In the genomic region with DNA sequence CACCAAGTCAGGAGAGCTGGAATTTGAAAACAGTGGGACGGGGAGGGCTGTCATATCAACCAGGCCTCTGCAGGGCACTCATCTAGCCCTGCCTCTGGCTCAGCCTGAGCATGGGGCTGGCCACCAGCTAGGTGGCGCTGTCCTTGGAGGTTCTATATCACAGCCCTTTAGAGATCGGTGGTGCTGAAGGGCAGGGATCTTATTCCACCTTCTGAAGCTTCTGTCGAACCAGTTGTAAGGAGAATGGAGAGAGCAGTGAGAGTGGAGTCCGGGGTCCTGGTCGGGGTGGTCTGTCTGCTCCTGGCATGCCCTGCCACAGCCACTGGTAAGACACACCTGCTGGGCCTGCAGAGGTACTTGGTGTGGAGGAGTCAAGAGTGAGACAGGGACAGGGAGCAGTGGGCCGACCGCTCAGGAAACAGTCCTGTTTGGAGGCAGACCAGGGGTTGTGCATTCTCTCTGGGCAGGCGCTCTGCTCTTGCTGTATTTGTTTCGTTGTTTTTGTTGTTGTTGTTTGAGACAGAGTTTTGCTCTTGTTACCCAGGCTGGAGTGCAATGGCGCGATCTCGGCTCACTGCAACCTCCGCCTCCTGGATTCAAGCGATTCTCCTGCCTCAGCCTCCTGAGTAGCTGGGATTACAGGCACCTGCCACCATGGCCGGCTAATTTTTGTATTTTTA, we compare ENCODE assay signal across 8 cellular contexts. TPM values are rescaled to one million over a fixed set of nuclear protein-coding genes. Genes with fewer than 3 reads are reported as not detected.
DNase-seq lines count a peak whose midpoint lies in the region; ATAC-seq, FAIRE-seq and TF ChIP-seq lines count a peak whose summit lies in the region.

A gene with protein sequence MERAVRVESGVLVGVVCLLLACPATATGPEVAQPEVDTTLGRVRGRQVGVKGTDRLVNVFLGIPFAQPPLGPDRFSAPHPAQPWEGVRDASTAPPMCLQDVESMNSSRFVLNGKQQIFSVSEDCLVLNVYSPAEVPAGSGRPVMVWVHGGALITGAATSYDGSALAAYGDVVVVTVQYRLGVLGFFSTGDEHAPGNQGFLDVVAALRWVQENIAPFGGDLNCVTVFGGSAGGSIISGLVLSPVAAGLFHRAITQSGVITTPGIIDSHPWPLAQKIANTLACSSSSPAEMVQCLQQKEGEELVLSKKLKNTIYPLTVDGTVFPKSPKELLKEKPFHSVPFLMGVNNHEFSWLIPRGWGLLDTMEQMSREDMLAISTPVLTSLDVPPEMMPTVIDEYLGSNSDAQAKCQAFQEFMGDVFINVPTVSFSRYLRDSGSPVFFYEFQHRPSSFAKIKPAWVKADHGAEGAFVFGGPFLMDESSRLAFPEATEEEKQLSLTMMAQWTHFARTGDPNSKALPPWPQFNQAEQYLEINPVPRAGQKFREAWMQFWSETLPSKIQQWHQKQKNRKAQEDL (plus strand): TSS at position 202 of the 680 bp plus-strand sequence. CDS start 42 bp downstream, at position 244.

- 81 to 88% methylated on average over 10 to 11 of the region's 16 CpGs for WGBS in esophagus squamous epithelium, 2 donors
- WGBS in transverse colon (ENCODE audit: low coverage in 1 of 2), 2 donors, result 41% methylated on average over 16 of the region's 16 CpGs; no CpG with 5 or more reads in 1 of the 2 donors

- H3K36me3 ChIP-seq in esophagus squamous epithelium (no peaks in the 10 kb centered on the region), transverse colon (no peaks in the 10 kb centered on the region)

- FAIRE-seq in GM18507 (lab: Jason Lieb, UNC), result peak; percentile 92

- H3K27ac ChIP-seq in esophagus squamous epithelium (peak within 1 kb of the TSS; percentile 49 to 70 (median 62)), transverse colon (peak within 1 kb of the TSS; percentile 81 to 88 (median 82))

- TF ChIP-seq CTCF in esophagus squamous epithelium (IDR thresholded peaks at IDR 0.05) (peak; percentile 65 to 83 (median 70)), transverse colon (IDR thresholded peaks at IDR 0.05) (peak; percentile 58 to 93 (median 78))

- H3K4me3 ChIP-seq in esophagus squamous epithelium (no peak within 1 kb of the TSS), transverse colon (peak within 1 kb of the TSS in 3 of 4 donors; percentile 25 to 45 (median 33))

- H3K4me3 Mint-ChIP-seq in activated CD4-positive, alpha-beta memory T cell treated with anti-CD3 and anti-CD28 coated beads, Interleukin-2, amount 10 ng/mL, durations not matched to agents 7 days and 5 days, result peak within 1 kb of the TSS; percentile 71
- H3K4me3 Mint-ChIP-seq in natural killer cell treated with Interleukin-12 subunit alpha and Interleukin-12 subunit beta and Interleukin-15 and Interleukin-18, amount 100 ng/mL, for 72 hours, result no peak within 1 kb of the TSS

- TF ChIP-seq POLR2A in esophagus squamous epithelium (IDR thresholded peaks at IDR 0.05) (no peak), transverse colon (IDR thresholded peaks at IDR 0.05) (peak; percentile 71)

- H3K27me3 ChIP-seq in esophagus squamous epithelium, result peaks cover 0 to 21% (median 0%) of the 10 kb centered on the region in 4 donors
- H3K27me3 ChIP-seq in transverse colon, result no peaks in the 10 kb centered on the region

- H3K36me3 Mint-ChIP-seq in activated CD4-positive, alpha-beta memory T cell treated with anti-CD3 and anti-CD28 coated beads, Interleukin-2, amount 10 ng/mL, durations not matched to agents 7 days and 5 days (ENCODE audit: low read depth), result no peaks in the 10 kb centered on the region
- no peaks in the 10 kb centered on the region for H3K36me3 Mint-ChIP-seq in natural killer cell treated with Interleukin-12 subunit alpha and Interleukin-12 subunit beta and Interleukin-15 and Interleukin-18, amount 100 ng/mL, for 72 hours

- DNase-seq in AG08396 (ENCODE audit: low spot score), result peak; percentile 77
- no peak for DNase-seq in GM18507 (ENCODE audit: extremely low spot score, insufficient read length, low read depth)
- DNase-seq in NCI-H748 treated with DMSO at 0.1 percent for 48 hours (lab: John Stamatoyannopoulos, UW), result peak; percentile 24
- DNase-seq in activated CD4-positive, alpha-beta memory T cell treated with anti-CD3 and anti-CD28 coated beads, Interleukin-2, amount 10 ng/mL, durations not matched to agents 7 days and 5 days, result peak; percentile 81
- no peak for DNase-seq in esophagus squamous epithelium (lab: John Stamatoyannopoulos, UW)
- DNase-seq in natural killer cell treated with Interleukin-12 subunit alpha and Interleukin-12 subunit beta and Interleukin-15 and Interleukin-18, amount 100 ng/mL, for 72 hours (ENCODE audit: low spot score), result no peak
- peak; percentile 89 for DNase-seq in transverse colon

- peak within 1 kb of the TSS; percentile 57 for H3K27ac Mint-ChIP-seq in activated CD4-positive, alpha-beta memory T cell treated with anti-CD3 and anti-CD28 coated beads, Interleukin-2, amount 10 ng/mL, durations not matched to agents 7 days and 5 days
- H3K27ac Mint-ChIP-seq in natural killer cell treated with Interleukin-12 subunit alpha and Interleukin-12 subunit beta and Interleukin-15 and Interleukin-18, amount 100 ng/mL, for 72 hours, result peak within 1 kb of the TSS in 1 of 2 donors; percentile 34

- CTCF ChIA-PET in activated CD4-positive, alpha-beta memory T cell treated with anti-CD3 and anti-CD28 coated beads, Interleukin-2, amount 10 ng/mL, durations not matched to agents 7 days and 5 days (lab: Charles Lee), result interaction anchor here (0.6 to 3.2 kb wide), 24 partner anchors 9 to 421 kb away, joined by 3 to 29 read pairs (median 5); a partner anchor contains a TSS

- no peaks in the 10 kb centered on the region for H3K9me3 Mint-ChIP-seq in activated CD4-positive, alpha-beta memory T cell treated with anti-CD3 and anti-CD28 coated beads, Interleukin-2, amount 10 ng/mL, durations not matched to agents 7 days and 5 days
- H3K9me3 Mint-ChIP-seq in natural killer cell treated with Interleukin-12 subunit alpha and Interleukin-12 subunit beta and Interleukin-15 and Interleukin-18, amount 100 ng/mL, for 72 hours, result no peaks in the 10 kb centered on the region

- TF ChIP-seq EP300 in transverse colon (IDR thresholded peaks at IDR 0.05; ENCODE audit: low read depth), result no peak

- POLR2A ChIA-PET in activated CD4-positive, alpha-beta memory T cell treated with anti-CD3 and anti-CD28 coated beads, Interleukin-2, amount 10 ng/mL, durations not matched to agents 7 days and 5 days (lab: Charles Lee), result interaction anchor here (0.6 to 1.4 kb wide), 2 partner anchors 52 to 57 kb away, joined by 3 to 4 read pairs; no protein-coding TSS in a partner anchor

- ATAC-seq in HG03378 (IDR thresholded peaks at IDR 0.05; ENCODE audit: unreplicated experiment), result peak; percentile 69
- peak; percentile 69 to 82 for ATAC-seq in natural killer cell treated with Interleukin-12 subunit alpha and Interleukin-12 subunit beta and Interleukin-15 and Interleukin-18, amount 100 ng/mL, for 72 hours

- H3K4me1 Mint-ChIP-seq in activated CD4-positive, alpha-beta memory T cell treated with anti-CD3 and anti-CD28 coated beads, Interleukin-2, amount 10 ng/mL, durations not matched to agents 7 days and 5 days, result peaks cover 44% of the 10 kb centered on the region
- H3K4me1 Mint-ChIP-seq in natural killer cell treated with Interleukin-12 subunit alpha and Interleukin-12 subunit beta and Interleukin-15 and Interleukin-18, amount 100 ng/mL, for 72 hours (ENCODE audit: low read depth in 2 of 2), result peaks cover 8 to 17% of the 10 kb centered on the region in 2 donors

- H3K4me1 ChIP-seq in esophagus squamous epithelium (peaks cover 14 to 45% (median 26%) of the 10 kb centered on the region in 3 donors), transverse colon (peaks cover 0 to 53% (median 31%) of the 10 kb centered on the region in 4 donors)

- intact Hi-C loops in esophagus squamous epithelium (cut with DNase I) (no loop called here), transverse colon (cut with DNase I; ENCODE audit: low total_unique reads) (no loop called here)

- in situ Hi-C loops in transverse colon (cut with MboI; ENCODE audit: low pct_ligation_motif_present in 1 of 4, low pct_unique_long_range_greater_than_20kb in 1 of 4, low sequenced_read_pairs in 3 of 4), result loop anchor here in 2 of 4 donors (25.0 kb wide), 2 partner anchors 201 to 426 kb away; a partner anchor contains a TSS

- H3K9me3 ChIP-seq in esophagus squamous epithelium (no peaks in the 10 kb centered on the region), transverse colon (no peaks in the 10 kb centered on the region)

- H3K27me3 Mint-ChIP-seq in activated CD4-positive, alpha-beta memory T cell treated with anti-CD3 and anti-CD28 coated beads, Interleukin-2, amount 10 ng/mL, durations not matched to agents 7 days and 5 days, result peaks cover 2% of the 10 kb centered on the region
- H3K27me3 Mint-ChIP-seq in natural killer cell treated with Interleukin-12 subunit alpha and Interleukin-12 subunit beta and Interleukin-15 and Interleukin-18, amount 100 ng/mL, for 72 hours, result peaks cover 16 to 17% of the 10 kb centered on the region in 2 donors

RNA-seq across cellular contexts. Expression of the gene that starts here (rescaled TPM):
- 1 to 10 TPM; 6.1 to 6.3 TPM for total RNA-seq in activated CD4-positive, alpha-beta memory T cell treated with anti-CD3 and anti-CD28 coated beads, Interleukin-2, amount 10 ng/mL, durations not matched to agents 7 days and 5 days
- 1 to 10 TPM; 1.5 to 7.1 (median 3.6) TPM for total RNA-seq in esophagus squamous epithelium
- 1 to 10 TPM in 1 of 2 donors, not detected in 1; 1.6 TPM for total RNA-seq in natural killer cell treated with Interleukin-12 subunit alpha and Interleukin-12 subunit beta and Interleukin-15 and Interleukin-18, amount 100 ng/mL, for 72 hours
- total RNA-seq in transverse colon, result 100 to 1,000 TPM; 247 to 616 (median 291) TPM

Comparison
In these comparisons a context has a peak if more than half of its experiments do, and no peak if none do; other contexts are left out.
1. RNA of the gene that starts here (total RNA-seq): 247 to 616 TPM in transverse colon; 6.1 to 6.3 TPM in activated CD4-positive, alpha-beta memory T cell treated with anti-CD3 and anti-CD28 coated beads, Interleukin-2, amount 10 ng/mL, durations not matched to agents 7 days and 5 days, 1.5 to 7.1 TPM in esophagus squamous epithelium and 1.6 TPM in natural killer cell treated with Interleukin-12 subunit alpha and Interleukin-12 subunit beta and Interleukin-15 and Interleukin-18, amount 100 ng/mL, for 72 hours; every median in the first group is over 10 times any median in the second.
2. DNase-seq: peak in AG08396 (single experiment), NCI-H748 treated with DMSO at 0.1 percent for 48 hours (single experiment), activated CD4-positive, alpha-beta memory T cell treated with anti-CD3 and anti-CD28 coated beads, Interleukin-2, amount 10 ng/mL, durations not matched to agents 7 days and 5 days (single experiment) and transverse colon (single experiment); none in GM18507 (single experiment), esophagus squamous epithelium (single experiment) and natural killer cell treated with Interleukin-12 subunit alpha and Interleukin-12 subunit beta and Interleukin-15 and Interleukin-18, amount 100 ng/mL, for 72 hours (single experiment).
3. H3K4me3 ChIP-seq: peak in transverse colon (3 of 4); none in esophagus squamous epithelium (0 of 4).